In genomic region chr3:48594431-48595049, GRCh38 we compare ENCODE assay signal across 1 cellular context.
TF ChIP-seq lines count a peak whose summit lies in the region.

No MANE protein-coding gene starts in this region.

TF ChIP-seq in A549, 52 proteins besides CTCF, POLR2A, EP300 and RAD21 (continued from another document):
- TF ChIP-seq MAX (IDR thresholded peaks at IDR 0.05): 0 out of 2 replicates have a peak, but pooled peaks have one; percentile 40
- TF ChIP-seq JUN (IDR thresholded peaks at IDR 0.05): 0 out of 5 replicates have a peak, but pooled peaks of 1 of the 2 experiments have one; percentile 30
